20 cellular contexts compared by ENCODE assay signal in the genomic region with DNA sequence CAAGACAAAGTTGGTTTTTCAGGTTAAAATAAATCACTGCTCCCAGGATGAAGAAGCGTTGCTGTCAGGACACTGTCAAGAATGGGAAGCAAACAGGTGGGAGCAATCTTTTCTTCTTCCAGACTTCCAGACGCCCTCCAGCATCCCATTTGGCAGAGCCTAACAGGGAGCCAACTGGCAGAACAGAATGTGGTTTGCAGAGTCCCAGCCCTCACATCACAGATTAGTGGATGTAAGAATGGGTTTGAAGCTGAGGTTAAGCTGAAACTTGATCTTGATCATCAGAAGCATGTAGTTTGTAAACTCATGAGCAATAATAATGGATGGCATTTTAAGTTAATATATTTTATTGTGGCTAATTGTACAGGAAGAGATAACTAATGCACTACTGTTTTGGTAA.
"Had no signal": no experiment of that assay in that cellular context is flagged by ENCODE, and none has a peak within 500 bp of the region (broad histone marks: within the 10 kb centered on the region; RNA-seq: fewer than 3 reads in every experiment).

No MANE protein-coding gene starts in this region.

- H3K27ac ChIP-seq: adrenal gland, breast epithelium, lower lobe of right lung, thyroid gland, WERI-Rb-1 had no signal

- H3K27me3 ChIP-seq: adrenal gland, breast epithelium, thyroid gland had no signal

- H3K36me3 ChIP-seq: adrenal gland, breast epithelium, lower lobe of right lung, thyroid gland, WERI-Rb-1 had no signal

- H3K9me3 ChIP-seq: lower lobe of right lung, thyroid gland had no signal

- DNase-seq: activated CD4-positive, alpha-beta T cell treated with anti-CD3 and anti-CD28 coated beads for 1 hour; activated CD8-positive, alpha-beta memory T cell treated with anti-CD3 and anti-CD28 coated beads for 24 hours; activated CD8-positive, alpha-beta memory T cell treated with anti-CD3 and anti-CD28 coated beads, Interleukin-2, amount 50 U/mL, for 48 hours; activated effector memory CD4-positive, alpha-beta T cell treated with anti-CD3 and anti-CD28 coated beads, Interleukin-2, amount 50 U/mL, for 16 hours; activated T-cell treated with anti-CD3 and anti-CD28 coated beads, Interleukin-2, amount 50 U/mL, for 72 hours; adrenal gland; cerebellar nuclear complex; effector CD4-positive, alpha-beta T cell; glutamatergic neuron; hippocampal formation; lower lobe of right lung; nephron progenitor cell; nucleus accumbens; posterior cingulate gyrus; stimulated activated CD8-positive, alpha-beta memory T cell treated with anti-CD3 and anti-CD28 coated beads, Interleukin-4, amount 100 ng/mL, for 48 hours; stimulated activated naive CD4-positive, alpha-beta T cell; thyroid gland; WERI-Rb-1 had no signal

- ATAC-seq: activated naive CD4-positive, alpha-beta T cell treated with anti-CD3 and anti-CD28 coated beads, Interleukin-2, amount 50 U/mL, for 72 hours; activated T-cell treated with anti-CD3 and anti-CD28 coated beads, Interleukin-2, amount 50 U/mL, for 72 hours; lower lobe of right lung had no signal

- H3K4me3 ChIP-seq: adrenal gland, breast epithelium, lower lobe of right lung, thyroid gland had no signal

- H3K4me1 ChIP-seq: adrenal gland, breast epithelium, lower lobe of right lung, thyroid gland had no signal
